21 cellular contexts compared by ENCODE assay signal in genomic region chr7:130481898-130482297, GRCh38. TPM values are rescaled to one million over a fixed set of nuclear protein-coding genes. Genes with fewer than 3 reads are reported as not detected.
DNase-seq lines count a peak whose midpoint lies in the region; ATAC-seq and TF ChIP-seq lines count a peak whose summit lies in the region.
"Had no signal": no experiment of that assay in that cellular context is flagged by ENCODE, and none has a peak within 500 bp of the region (broad histone marks: within the 10 kb centered on the region; RNA-seq: fewer than 3 reads in every experiment).

No MANE protein-coding gene starts in this region.

- H3K4me2 ChIP-seq in GM23338, result no peak overlapping the region
- no peak overlapping the region for H3K4me2 ChIP-seq in fibroblast of lung (ENCODE audit: extremely low read depth, insufficient read depth, low read length)
- H3K4me2 ChIP-seq: BLaER1 treated with 17β-estradiol and CSF1 and Interleukin-3, amounts not matched to agents 10 nM and 100 nM had no signal

- H3K9me3 Mint-ChIP-seq in GM23338, result no peaks in the 10 kb centered on the region; the same call in 2 of the 3 replicates

- H3K36me3 ChIP-seq in GM23338 (ENCODE audit: insufficient read depth) (no peaks in the 10 kb centered on the region), fibroblast of lung (ENCODE audit: control insufficient read depth, insufficient read depth, low read length) (no peaks in the 10 kb centered on the region)
- H3K36me3 ChIP-seq: BLaER1 treated with 17β-estradiol and CSF1 and Interleukin-3, amounts not matched to agents 10 nM and 100 nM; left lung had no signal

- no peaks in the 10 kb centered on the region for H3F3A ChIP-seq in GM23338 (replicated peaks; ENCODE audit: low read depth)

- no peak for ATAC-seq in GM23338
- ATAC-seq in omental fat pad (ENCODE audit: low FRiP score), result peak; percentile 58
- no peak for ATAC-seq in GM18873 (IDR thresholded peaks at IDR 0.05; ENCODE audit: low FRiP score, unreplicated experiment)
- ATAC-seq: left lung had no signal

- peak overlapping the region; percentile 80; the same call in 1 of the 2 replicates for H2AFZ ChIP-seq in GM23338
- no peak overlapping the region for H2AFZ ChIP-seq in fibroblast of lung (ENCODE audit: low read length)

- peaks cover 6% of the 10 kb centered on the region for H3K9me2 ChIP-seq in GM23338 (ENCODE audit: insufficient read depth)

- H3K4me3 ChIP-seq in GM23338 (no peak overlapping the region), fibroblast of lung (replicated peaks in 1 of 4; ENCODE audit: control extremely low read depth in 1 of 4, insufficient read depth in 1 of 4, low read depth in 3 of 4, low read length in 4 of 4) (no peak overlapping the region)
- H3K4me3 ChIP-seq: BLaER1 treated with 17β-estradiol and CSF1 and Interleukin-3, amounts not matched to agents 10 nM and 100 nM; left lung; testis had no signal

- H3K27ac Mint-ChIP-seq in GM23338, result no peak overlapping the region
- H3K27ac Mint-ChIP-seq: naive B cell had no signal

- no peaks in the 10 kb centered on the region for H3K27me3 ChIP-seq in GM23338 (ENCODE audit: insufficient read depth)
- no peaks in the 10 kb centered on the region for H3K27me3 ChIP-seq in fibroblast of lung (ENCODE audit: control insufficient read depth, insufficient read depth, low read length)
- H3K27me3 ChIP-seq: testis had no signal

- H3K9me3 ChIP-seq in fibroblast of lung (ENCODE audit: control insufficient read depth, insufficient read depth, low read depth, low read length), result no peaks in the 10 kb centered on the region
- H3K9me3 ChIP-seq: testis had no signal

- no peaks in the 10 kb centered on the region for H4K20me1 ChIP-seq in GM23338 (replicated peaks; ENCODE audit: insufficient read depth)
- no peaks in the 10 kb centered on the region for H4K20me1 ChIP-seq in fibroblast of lung (ENCODE audit: control insufficient read depth, extremely low read depth, insufficient read depth, low read length)
- H4K20me1 ChIP-seq: BLaER1 treated with 17β-estradiol and CSF1 and Interleukin-3, amounts not matched to agents 10 nM and 100 nM had no signal

- H3K79me2 ChIP-seq in GM23338 (replicated peaks; ENCODE audit: insufficient read depth) (peaks cover 7% of the 10 kb centered on the region), fibroblast of lung (ENCODE audit: control insufficient read depth, insufficient read depth, low read length) (no peaks in the 10 kb centered on the region)

- DNase-seq in GM23338 (ENCODE audit: low spot score) (no peak), RPMI8226 (peak; percentile 33), fibroblast of lung (ENCODE audit: low read depth in 2 of 2) (peak; percentile 24 to 76), omental fat pad (ENCODE audit: low spot score) (no peak), NCI-H1694 treated with DMSO at 0.1 percent for 48 hours (lab: John Stamatoyannopoulos, UW) (no peak), NCI-H1105 (lab: John Stamatoyannopoulos, UW) (no peak), NCI-H187 (lab: John Stamatoyannopoulos, UW) (no peak)
- DNase-seq: anterior cingulate cortex; cortex of kidney; DMS79; erythroblast; hypothalamus; left lung; MM.1S; naive B cell; NCI-H2171; stimulated activated CD8-positive, alpha-beta memory T cell treated with anti-CD3 and anti-CD28 coated beads, Interleukin-4, amount 100 ng/mL, for 48 hours; testis had no signal

- no peak overlapping the region for H3K9ac ChIP-seq in fibroblast of lung (ENCODE audit: insufficient read depth, low read length)
- H3K9ac ChIP-seq: BLaER1 treated with 17β-estradiol and CSF1 and Interleukin-3, amounts not matched to agents 10 nM and 100 nM had no signal

- no peaks in the 10 kb centered on the region; the same call in 1 of the 3 replicates for H3K36me3 Mint-ChIP-seq in GM23338 (ENCODE audit: low read depth)
- H3K36me3 Mint-ChIP-seq: naive B cell had no signal

- H3K27ac ChIP-seq in GM23338 (ENCODE audit: low read depth) (no peak overlapping the region), fibroblast of lung (ENCODE audit: insufficient read depth, low read length) (no peak overlapping the region)
- H3K27ac ChIP-seq: BLaER1 treated with 17β-estradiol and CSF1 and Interleukin-3, amounts not matched to agents 10 nM and 100 nM; left lung; testis; VCaP had no signal

- H3K4me1 Mint-ChIP-seq in GM23338, result peaks cover 8% of the 10 kb centered on the region

- TF ChIP-seq CTCF in GM23338 (conservative IDR thresholded peaks at IDR 0.05; ENCODE audit: low read depth in 2 of 2) (no peak), fibroblast of lung (conservative IDR thresholded peaks at IDR 0.05 in 1 of 2, IDR thresholded peaks at IDR 0.05 in 1 of 2; ENCODE audit: low read depth in 1 of 2, low read length in 2 of 2) (no peak), omental fat pad (IDR thresholded peaks at IDR 0.05) (no peak)

- H3K27me3 Mint-ChIP-seq in GM23338 (ENCODE audit: insufficient read depth, low read depth, poor library complexity), result peaks cover 10% of the 10 kb centered on the region

- no peak overlapping the region for H3K4me3 Mint-ChIP-seq in GM23338
- H3K4me3 Mint-ChIP-seq: naive B cell had no signal

- no peaks in the 10 kb centered on the region for H3K4me1 ChIP-seq in GM23338 (ENCODE audit: insufficient read depth)
- H3K4me1 ChIP-seq in fibroblast of lung (ENCODE audit: control insufficient read depth, extremely low read depth, insufficient read depth, low read length), result no peaks in the 10 kb centered on the region
- H3K4me1 ChIP-seq: testis had no signal

TF ChIP-seq in GM23338, 12 proteins besides CTCF, POLR2A, EP300 and RAD21 (continues in another document):
- no peak for TF ChIP-seq ZNF114 (CRISPR knock-in tag; IDR thresholded peaks at IDR 0.05)
- TF ChIP-seq ZNF331 (CRISPR knock-in tag; IDR thresholded peaks at IDR 0.05; ENCODE audit: low read depth), result no peak
- TF ChIP-seq JUNB (IDR thresholded peaks at IDR 0.05; ENCODE audit: unreplicated experiment), result no peak
- no peak for TF ChIP-seq ETS1 (IDR thresholded peaks at IDR 0.05)
- TF ChIP-seq NANOG (IDR thresholded peaks at IDR 0.05; ENCODE audit: borderline replicate concordance), result no peak
- no peak for TF ChIP-seq REST (IDR thresholded peaks at IDR 0.05; ENCODE audit: unreplicated experiment)

RNA-seq across cellular contexts. Expression of gene MEST, which starts 10.0 kb away (rescaled TPM):
- 229 and 230 TPM in 2 replicates for total RNA-seq in GM23338 (2014; rRNA removed; shearing (Covaris generic))
- polyA plus RNA-seq in GM23338 (2016; fragmentation: Nextera tagmentation; extraction: Ambion mirVana) (161 and 167 TPM in 2 replicates), fibroblast of lung (132 and 382 TPM in 2 replicates)
- total RNA-seq in fibroblast of lung (38.8 and 175 TPM in 2 replicates), omental fat pad (100 to 1,000 TPM in 3 of 4 donors, 10 to 100 TPM in 1; 64.0 to 953 (median 201) TPM)
- polyA plus RNA-seq in fibroblast of lung (2012), result 77.2 and 230 TPM in 2 replicates
- polyA minus RNA-seq in fibroblast of lung (ENCODE audit: low replicate concordance), result 149 and 386 TPM in 2 replicates

RNA-seq across cellular contexts. Expression of gene CEP41, which starts 41.1 kb away (rescaled TPM):
- total RNA-seq in GM23338 (2014; rRNA removed; shearing (Covaris generic)), result 11.5 and 17.4 TPM in 2 replicates
- 25.0 and 26.2 TPM in 2 replicates for polyA plus RNA-seq in GM23338 (2016; fragmentation: Nextera tagmentation; extraction: Ambion mirVana)
- total RNA-seq in fibroblast of lung, result 8.0 and 8.3 TPM in 2 replicates
- polyA plus RNA-seq in fibroblast of lung, result 24.5 and 27.7 TPM in 2 replicates
- polyA plus RNA-seq in fibroblast of lung (2012), result 12.9 and 13.8 TPM in 2 replicates
- polyA minus RNA-seq in fibroblast of lung (ENCODE audit: low replicate concordance), result 3.4 and 6.6 TPM in 2 replicates
- 10 to 100 TPM in 1 of 4 donors, 1 to 10 TPM in 3; 6.8 to 11.8 (median 8.5) TPM for total RNA-seq in omental fat pad

Comparison
In these comparisons a context has a peak if more than half of its experiments do, and no peak if none do; other contexts are left out.
1. DNase-seq: peak in RPMI8226 (single experiment) and fibroblast of lung (2 of 2); none in GM23338 (single experiment), omental fat pad (single experiment), NCI-H1694 treated with DMSO at 0.1 percent for 48 hours (single experiment), NCI-H1105 (single experiment) and NCI-H187 (0 of 2).